Comparison of ENCODE assay signal across 13 cellular contexts in genomic region chr1:219555031-219555667, GRCh38. TPM values are rescaled to one million over a fixed set of nuclear protein-coding genes. Genes with fewer than 3 reads are reported as not detected.
DNase-seq lines count a peak whose midpoint lies in the region; ATAC-seq, FAIRE-seq and TF ChIP-seq lines count a peak whose summit lies in the region.
"Had no signal": no experiment of that assay in that cellular context is flagged by ENCODE, and none has a peak within 500 bp of the region (broad histone marks: within the 10 kb centered on the region; RNA-seq: fewer than 3 reads in every experiment).

No MANE protein-coding gene starts in this region.

- ATAC-seq in GM12878 = no peak; the same call in 2 of the 3 replicates

- no peaks in the 10 kb centered on the region for H3K36me3 ChIP-seq in ACC112 (ENCODE audit: insufficient read depth, low read length)
- H3K36me3 ChIP-seq in GM12878 (ENCODE audit: control insufficient read depth in 2 of 2, insufficient read depth in 2 of 2, low read length in 1 of 2) = no peaks in the 10 kb centered on the region
- H3K36me3 ChIP-seq in transverse colon = no peaks in the 10 kb centered on the region
- H3K36me3 ChIP-seq in CD8-positive, alpha-beta memory T cell (ENCODE audit: insufficient read depth, low read length) = no peaks in the 10 kb centered on the region

- H3K9me3 Mint-ChIP-seq in CD8-positive, alpha-beta memory T cell = peaks cover 0 to 2% (median 0%) of the 10 kb centered on the region in 5 donors

- intact Hi-C loops in GM12878 (cut with micrococcal nuclease; ENCODE audit: unreplicated experiment) (no loop called here), transverse colon (cut with DNase I; ENCODE audit: low total_unique reads) (no loop called here)

- DNase-seq in HPDE6-E6E7 (ENCODE audit: extremely low spot score) (peak; percentile 60), GM12878 (ENCODE audit: low read depth, low spot score) (no peak), kidney tubule cell (ENCODE audit: low spot score) (peak; percentile 52), NCI-H2196 (lab: John Stamatoyannopoulos, UW; ENCODE audit: unreplicated experiment) (no peak), transverse colon (no peak), NK-92 (lab: John Stamatoyannopoulos, UW; ENCODE audit: unreplicated experiment) (no peak)
- DNase-seq in CD8-positive, alpha-beta memory T cell = no peak
- DNase-seq: KG1; SHP77; stimulated activated CD4-positive, alpha-beta T cell treated with anti-CD3 and anti-CD28 coated beads, Interleukin-1b, Interleukin-23, amount 100 ng/mL, for 48 hours had no signal

- H3K4me2 ChIP-seq in GM12878 (ENCODE audit: control insufficient read depth, insufficient read depth) = no peak overlapping the region

- POLR2A ChIA-PET in GM12878 (lab: Charles Lee) = no interaction called here
- POLR2A ChIA-PET in CD8-positive, alpha-beta memory T cell (lab: Charles Lee) = no interaction called here

- TF ChIP-seq CTCF in GM12878 (IDR thresholded peaks at IDR 0.05 in 2 of 3, conservative IDR thresholded peaks at IDR 0.05 in 1 of 3; ENCODE audit: control insufficient read depth in 2 of 3, extremely low read depth in 1 of 3, insufficient read depth in 1 of 3, low read depth in 3 of 3, low read length in 3 of 3) = no peak
- TF ChIP-seq CTCF in transverse colon (IDR thresholded peaks at IDR 0.05) = no peak

- TF ChIP-seq EP300 in GM12878 (IDR thresholded peaks at IDR 0.05; ENCODE audit: borderline replicate concordance in 1 of 2, control insufficient read depth in 1 of 2, low read depth in 2 of 2, low read length in 2 of 2) (no peak), transverse colon (IDR thresholded peaks at IDR 0.05; ENCODE audit: low read depth) (no peak)

- RAD21 ChIA-PET in GM12878 (lab: Charles Lee; ENCODE audit: unreplicated experiment) = no interaction called here

- H3K4me3 ChIP-seq in ACC112 (ENCODE audit: low read depth, low read length) (no peak overlapping the region), GM12878 (no peak overlapping the region), transverse colon (no peak overlapping the region)
- H3K4me3 ChIP-seq in CD8-positive, alpha-beta memory T cell (ENCODE audit: low read length) = no peak overlapping the region

- no peak for FAIRE-seq in GM12878 (lab: Jason Lieb, UNC)

- H3K27me3 ChIP-seq in ACC112 (ENCODE audit: insufficient read depth, low read length) = no peaks in the 10 kb centered on the region
- H3K27me3 ChIP-seq in GM12878 (replicated peaks in 1 of 2; ENCODE audit: control insufficient read depth in 2 of 2, insufficient read depth in 2 of 2, low read length in 1 of 2) = peaks cover 0 to 2% of the 10 kb centered on the region in 2 experiments; a peak in 2 of 4 replicates
- H3K27me3 ChIP-seq in transverse colon = no peaks in the 10 kb centered on the region
- H3K27me3 ChIP-seq in CD8-positive, alpha-beta memory T cell (ENCODE audit: insufficient read depth, low read length, poor library complexity, severe bottlenecking) = no peaks in the 10 kb centered on the region

- WGBS in GM12878 (ENCODE audit: insufficient coverage, insufficient replicate concordance, low lambda C conversion rate, missing lambda C conversion rate) = 46% methylated on average over 6 of the region's 6 CpGs
- WGBS in transverse colon (ENCODE audit: low coverage in 1 of 2), 2 donors = 71 to 77% methylated on average over 5 to 6 of the region's 6 CpGs

- no peak overlapping the region for H3K9ac ChIP-seq in GM12878 (ENCODE audit: control insufficient read depth, insufficient read depth, low read length)

- H3K36me3 Mint-ChIP-seq in CD8-positive, alpha-beta memory T cell = no peaks in the 10 kb centered on the region

- peak overlapping the region in 1 of 8 donors; percentile 77 for H3K27ac Mint-ChIP-seq in CD8-positive, alpha-beta memory T cell

- CTCF ChIA-PET in GM12878 (lab: Yijun Ruan, JAX) = interaction anchor here (1.8 kb wide), 1 partner anchor 13 kb away, joined by 4 read pairs; no protein-coding TSS in a partner anchor
- CTCF ChIA-PET in CD8-positive, alpha-beta memory T cell (lab: Charles Lee) = no interaction called here

- H3K4me3 Mint-ChIP-seq in CD8-positive, alpha-beta memory T cell = no peak overlapping the region

- H3K4me1 Mint-ChIP-seq in CD8-positive, alpha-beta memory T cell = no peaks in the 10 kb centered on the region

- SMC1A ChIA-PET in GM12878 (lab: Charles Lee; ENCODE audit: uncharacterized antibody, unreplicated experiment) = interaction anchor here (0.9 to 1.3 kb wide), 2 partner anchors 13 to 92 kb away, joined by 3 read pairs; no protein-coding TSS in a partner anchor

- H3K79me2 ChIP-seq in ACC112 (ENCODE audit: control insufficient read depth, insufficient read depth, low read length, unreplicated experiment) = no peaks in the 10 kb centered on the region
- H3K79me2 ChIP-seq in GM12878 (ENCODE audit: control insufficient read depth, insufficient read depth, low read length) = no peaks in the 10 kb centered on the region

- TF ChIP-seq RAD21 in GM12878 (IDR thresholded peaks at IDR 0.05; ENCODE audit: insufficient read depth, low read depth, low read length) = no peak

- H4K20me1 ChIP-seq in GM12878 (ENCODE audit: control insufficient read depth, insufficient read depth) = no peaks in the 10 kb centered on the region

- in situ Hi-C loops in GM12878 (cut with MboI) (no loop called here), transverse colon (cut with MboI; ENCODE audit: low pct_ligation_motif_present in 1 of 4, low pct_unique_long_range_greater_than_20kb in 1 of 4, low sequenced_read_pairs in 3 of 4) (loop anchor here in 1 of 4 donors (25.0 kb wide), 1 partner anchor 1218 kb away; the partner anchor contains the start of gene TGFB2)

- no peaks in the 10 kb centered on the region for H3K27me3 Mint-ChIP-seq in CD8-positive, alpha-beta memory T cell

- H3K4me1 ChIP-seq in ACC112 (ENCODE audit: control insufficient read depth, insufficient read depth, low read length, unreplicated experiment) (no peaks in the 10 kb centered on the region), GM12878 (ENCODE audit: control insufficient read depth, insufficient read depth, low read length) (no peaks in the 10 kb centered on the region), transverse colon (no peaks in the 10 kb centered on the region)
- no peaks in the 10 kb centered on the region for H3K4me1 ChIP-seq in CD8-positive, alpha-beta memory T cell (ENCODE audit: insufficient read depth, low read length)

- H2AFZ ChIP-seq in ACC112 (ENCODE audit: low read length, unreplicated experiment) (no peak overlapping the region), GM12878 (ENCODE audit: control insufficient read depth, low read depth, low read length) (no peak overlapping the region)

- H3K9me3 ChIP-seq in GM12878 (replicated peaks; ENCODE audit: control insufficient read depth, insufficient read depth, low read length) (no peaks in the 10 kb centered on the region), transverse colon (no peaks in the 10 kb centered on the region)
- H3K9me3 ChIP-seq in CD8-positive, alpha-beta memory T cell (ENCODE audit: low read length) = no peaks in the 10 kb centered on the region

- no peak for TF ChIP-seq POLR2A in GM12878 (IDR thresholded peaks at IDR 0.05; ENCODE audit: low read depth, low read length)
- TF ChIP-seq POLR2A in transverse colon (IDR thresholded peaks at IDR 0.05) = no peak

- no TSS peak for BruUV-seq in GM12878 (replicated peaks; lab: Mats Ljungman, UMichigan)

- H3K27ac ChIP-seq in ACC112 (ENCODE audit: low read depth, low read length) = 0 out of 2 replicates have a peak overlapping the region, but pooled peaks have one; percentile 13
- H3K27ac ChIP-seq in GM12878 (ENCODE audit: control insufficient read depth, insufficient read depth) = no peak overlapping the region
- peak overlapping the region in 1 of 4 donors; percentile 10 for H3K27ac ChIP-seq in transverse colon
- no peak overlapping the region for H3K27ac ChIP-seq in CD8-positive, alpha-beta memory T cell (ENCODE audit: low read depth, low read length)
- H3K27ac ChIP-seq: C4-2B had no signal

TF ChIP-seq in GM12878, 131 proteins besides CTCF, POLR2A, EP300 and RAD21:
- TF ChIP-seq ZNF24 (IDR thresholded peaks at IDR 0.05) (no peak), MAX (IDR thresholded peaks at IDR 0.05; ENCODE audit: low read depth, low read length) (no peak), RUNX3 (IDR thresholded peaks at IDR 0.05; ENCODE audit: low read length) (peak; percentile 42; the same call in 1 of the 2 replicates)

RNA-seq across cellular contexts. Expression of gene ZC3H11B, which starts 57.8 kb away (rescaled TPM):
- 0.54 TPM in 1 of 2 replicates, not detected in the other for total RNA-seq in GM12878 (2013; cell fraction: nucleolus; rRNA removed)
- 0.06 TPM in 1 of 2 replicates, not detected in the other for total RNA-seq in GM12878 (2014; rRNA removed)
- 0.04 TPM in 1 of 2 replicates, not detected in the other for total RNA-seq in GM12878 (2014; rRNA removed; fragmentation: Illumina TruSeq; extraction: Trizol)
- total RNA-seq in GM12878 (2021) = 0.15 TPM in 1 of 2 replicates, not detected in the other
- 0.41 TPM for polyA plus RNA-seq in GM12878 (2011; ENCODE audit: low read depth)
- 0.30 and 0.36 TPM in 2 replicates for polyA plus RNA-seq in GM12878 (2011; rRNA removed)
- polyA plus RNA-seq in GM12878 (2011; cell fraction: cytosol; rRNA removed) = 0.03 TPM in 1 of 2 replicates, not detected in the other
- 0.07 and 0.21 TPM in 2 replicates for polyA plus RNA-seq in GM12878 (2011; cell fraction: nucleus; rRNA removed)
- 0.09 and 0.13 TPM in 2 replicates for polyA plus RNA-seq in GM12878 (2012)
- polyA plus RNA-seq in GM12878 (2014; fragmentation: Illumina TruSeq; extraction: Trizol) = 0.13 TPM in 2 replicates
- polyA plus RNA-seq in GM12878 (2014; fragmentation: Nextera tagmentation; extraction: Ambion mirVana) = under 1 TPM in 1 of 2 experiments, not detected in 1; 0.03 TPM
- polyA plus RNA-seq in GM12878 (2014; rRNA removed) = not detected in 2 replicates
- under 1 TPM in 1 of 2 experiments, not detected in 1; 0.17 TPM for polyA plus RNA-seq in GM12878 (2016; fragmentation: Nextera tagmentation; extraction: Ambion mirVana)
- not detected in 2 replicates for polyA minus RNA-seq in GM12878 (2011; rRNA and poly(A)+ RNA removed)
- polyA minus RNA-seq in GM12878 (2011; cell fraction: cytosol; rRNA and poly(A)+ RNA removed) = 0.42 TPM in 1 of 2 replicates, not detected in the other
- not detected in 2 replicates for polyA minus RNA-seq in GM12878 (2011; cell fraction: nucleus; rRNA and poly(A)+ RNA removed)
- not detected for total RNA-seq in transverse colon
- under 1 TPM; 0.13 to 0.28 TPM for total RNA-seq in CD8-positive, alpha-beta memory T cell
- not detected for polyA plus RNA-seq in CD8-positive, alpha-beta memory T cell
- total RNA-seq: ureter had no signal

Comparison
In these comparisons a context has a peak if more than half of its experiments do, and no peak if none do; other contexts are left out.
1. DNase-seq: peak in HPDE6-E6E7 (single experiment) and kidney tubule cell (single experiment); none in GM12878 (single experiment), NCI-H2196 (single experiment), transverse colon (single experiment), NK-92 (single experiment) and CD8-positive, alpha-beta memory T cell (0 of 5).